ENCODE assay signal across 8 cellular contexts in the genomic region with DNA sequence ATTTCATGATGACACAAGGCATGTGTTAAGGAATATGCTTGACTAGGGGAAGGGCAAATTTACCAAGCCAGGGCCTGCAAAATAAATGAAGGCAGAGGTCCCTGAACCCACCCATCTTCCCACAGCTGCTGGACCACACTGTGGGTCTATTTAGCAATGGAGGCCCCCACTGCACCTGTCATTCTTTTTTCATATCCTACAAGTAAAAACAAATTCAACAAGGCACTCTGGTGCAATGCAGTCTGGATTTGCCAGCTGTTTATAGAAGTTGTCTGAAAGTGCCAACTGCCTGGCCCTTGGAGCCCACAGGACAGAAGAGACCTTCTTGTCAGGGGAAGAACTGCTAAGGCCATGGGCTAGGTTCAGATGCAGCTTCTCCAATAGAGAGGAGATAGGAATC.
"Had no signal": no experiment of that assay in that cellular context is flagged by ENCODE, and none has a peak within 500 bp of the region (broad histone marks: within the 10 kb centered on the region; RNA-seq: fewer than 3 reads in every experiment).

No MANE protein-coding gene starts in this region.

- ATAC-seq: HCT116, HepG2 had no signal

- H3K27me3 Mint-ChIP-seq: IgD-negative memory B cell had no signal

- H3K4me1 Mint-ChIP-seq: IgD-negative memory B cell had no signal

- H3K36me3 Mint-ChIP-seq: IgD-negative memory B cell had no signal

- H3K27ac Mint-ChIP-seq: HFFc6, IgD-negative memory B cell had no signal

- DNase-seq: GM23248, GOT3, H7, HFFc6, KBM-7 had no signal

- H3K4me3 Mint-ChIP-seq: HFFc6, IgD-negative memory B cell had no signal

- H3K9me3 Mint-ChIP-seq: HFFc6, IgD-negative memory B cell had no signal
